14 cellular contexts compared by ENCODE assay signal in genomic region chr18:21831413-21831831, GRCh38.
DNase-seq lines count a peak whose midpoint lies in the region; ATAC-seq and TF ChIP-seq lines count a peak whose summit lies in the region.
"Had no signal": no experiment of that assay in that cellular context is flagged by ENCODE, and none has a peak within 500 bp of the region (broad histone marks: within the 10 kb centered on the region; RNA-seq: fewer than 3 reads in every experiment).

No MANE protein-coding gene starts in this region.

- no peaks in the 10 kb centered on the region for H3K9me3 Mint-ChIP-seq in chondrocyte (ENCODE audit: low read depth)
- H3K9me3 Mint-ChIP-seq in activated CD8-positive, alpha-beta T cell treated with anti-CD3 and anti-CD28 coated beads, Interleukin-2, amount 10 ng/mL, durations not matched to agents 7 days and 5 days (ENCODE audit: insufficient read depth): no peaks in the 10 kb centered on the region
- H3K9me3 Mint-ChIP-seq: activated naive CD4-positive, alpha-beta T cell treated with anti-CD3 and anti-CD28 coated beads, Interleukin-2, amount 50 U/mL, for 24 hours; stimulated activated memory B cell treated with anti-CD40 and anti-IgM and Interleukin-4, amounts not matched to agents 10 μg/mL and 1 μg/mL and 100 μg/mL, for 72 hours; T-cell had no signal

- H3K4me1 Mint-ChIP-seq in chondrocyte (ENCODE audit: low read depth): peaks cover 22% of the 10 kb centered on the region
- H3K4me1 Mint-ChIP-seq in activated CD8-positive, alpha-beta T cell treated with anti-CD3 and anti-CD28 coated beads, Interleukin-2, amount 10 ng/mL, durations not matched to agents 7 days and 5 days (ENCODE audit: low read depth): no peaks in the 10 kb centered on the region
- H3K4me1 Mint-ChIP-seq: activated naive CD4-positive, alpha-beta T cell treated with anti-CD3 and anti-CD28 coated beads, Interleukin-2, amount 50 U/mL, for 24 hours; stimulated activated memory B cell treated with anti-CD40 and anti-IgM and Interleukin-4, amounts not matched to agents 10 μg/mL and 1 μg/mL and 100 μg/mL, for 72 hours; T-cell had no signal

- no peak for ATAC-seq in activated CD8-positive, alpha-beta T cell treated with anti-CD3 and anti-CD28 coated beads, Interleukin-2, amount 10 ng/mL, durations not matched to agents 7 days and 5 days
- ATAC-seq: stimulated activated memory B cell treated with anti-CD40 and anti-IgM and Interleukin-4, amounts not matched to agents 10 μg/mL and 1 μg/mL and 100 μg/mL, for 72 hours; T-cell had no signal

- H3K27me3 ChIP-seq in ovary: no peaks in the 10 kb centered on the region
- no peaks in the 10 kb centered on the region for H3K27me3 ChIP-seq in vagina

- no peak for TF ChIP-seq CTCF in chondrocyte (IDR thresholded peaks at IDR 0.05)
- TF ChIP-seq CTCF in ovary (IDR thresholded peaks at IDR 0.05): no peak
- no peak for TF ChIP-seq CTCF in vagina (IDR thresholded peaks at IDR 0.05)
- no peak for TF ChIP-seq CTCF in GM10248 (IDR thresholded peaks at IDR 0.05; ENCODE audit: control extremely low read depth, extremely low read depth, low read depth, missing control alignments)

- peaks cover 2% of the 10 kb centered on the region for H3K36me3 Mint-ChIP-seq in chondrocyte (ENCODE audit: low read depth)
- H3K36me3 Mint-ChIP-seq in activated CD8-positive, alpha-beta T cell treated with anti-CD3 and anti-CD28 coated beads, Interleukin-2, amount 10 ng/mL, durations not matched to agents 7 days and 5 days (ENCODE audit: low read depth): no peaks in the 10 kb centered on the region

- peak overlapping the region; percentile 45 for H3K27ac Mint-ChIP-seq in chondrocyte (ENCODE audit: unreplicated experiment)
- no peak overlapping the region for H3K27ac Mint-ChIP-seq in activated CD8-positive, alpha-beta T cell treated with anti-CD3 and anti-CD28 coated beads, Interleukin-2, amount 10 ng/mL, durations not matched to agents 7 days and 5 days
- H3K27ac Mint-ChIP-seq: activated naive CD4-positive, alpha-beta T cell treated with anti-CD3 and anti-CD28 coated beads, Interleukin-2, amount 50 U/mL, for 24 hours; stimulated activated memory B cell treated with anti-CD40 and anti-IgM and Interleukin-4, amounts not matched to agents 10 μg/mL and 1 μg/mL and 100 μg/mL, for 72 hours; T-cell had no signal

- no peaks in the 10 kb centered on the region for H3K9me3 ChIP-seq in ovary
- no peaks in the 10 kb centered on the region for H3K9me3 ChIP-seq in vagina

- H3K27me3 Mint-ChIP-seq in chondrocyte (ENCODE audit: low read depth): no peaks in the 10 kb centered on the region
- H3K27me3 Mint-ChIP-seq in activated CD8-positive, alpha-beta T cell treated with anti-CD3 and anti-CD28 coated beads, Interleukin-2, amount 10 ng/mL, durations not matched to agents 7 days and 5 days (ENCODE audit: low read depth): no peaks in the 10 kb centered on the region
- H3K27me3 Mint-ChIP-seq: activated naive CD4-positive, alpha-beta T cell treated with anti-CD3 and anti-CD28 coated beads, Interleukin-2, amount 50 U/mL, for 24 hours; stimulated activated memory B cell treated with anti-CD40 and anti-IgM and Interleukin-4, amounts not matched to agents 10 μg/mL and 1 μg/mL and 100 μg/mL, for 72 hours; T-cell had no signal

- DNase-seq in chondrocyte (ENCODE audit: low spot score): no peak
- DNase-seq in hippocampal formation (lab: John Stamatoyannopoulos, UW): peak; percentile 13 to 53
- DNase-seq in ovary: peak in 1 of 5 donors; percentile 21
- DNase-seq in vagina (ENCODE audit: extremely low spot score in 2 of 2): no peak
- no peak for DNase-seq in activated CD8-positive, alpha-beta T cell treated with anti-CD3 and anti-CD28 coated beads, Interleukin-2, amount 10 ng/mL, durations not matched to agents 7 days and 5 days
- DNase-seq in GM10248 (ENCODE audit: extremely low spot score): no peak
- DNase-seq in NCI-H748 treated with DMSO at 0.1 percent for 48 hours (lab: John Stamatoyannopoulos, UW): no peak
- DNase-seq: activated CD4-positive, alpha-beta T cell treated with anti-CD3 and anti-CD28 coated beads, Interleukin-2, amount 50 U/mL, for 4 hours; Calu3; effector CD4-positive, alpha-beta T cell; T-cell had no signal

- H3K4me3 ChIP-seq in ovary (peak overlapping the region; percentile 11), vagina (peak overlapping the region in 1 of 2 donors; percentile 2)

- H3K4me1 ChIP-seq in ovary (ENCODE audit: insufficient read depth) (no peaks in the 10 kb centered on the region), vagina (peaks cover 5% of the 10 kb centered on the region)

- H3K36me3 ChIP-seq in ovary: no peaks in the 10 kb centered on the region
- H3K36me3 ChIP-seq in vagina: no peaks in the 10 kb centered on the region

- POLR2A ChIA-PET in activated CD8-positive, alpha-beta T cell treated with anti-CD3 and anti-CD28 coated beads, Interleukin-2, amount 10 ng/mL, durations not matched to agents 7 days and 5 days (lab: Charles Lee): no interaction called here
- POLR2A ChIA-PET in GM10248 (lab: Yijun Ruan, JAX): no interaction called here

- peak overlapping the region; percentile 52 for H3K4me3 Mint-ChIP-seq in chondrocyte (ENCODE audit: unreplicated experiment)
- H3K4me3 Mint-ChIP-seq in activated CD8-positive, alpha-beta T cell treated with anti-CD3 and anti-CD28 coated beads, Interleukin-2, amount 10 ng/mL, durations not matched to agents 7 days and 5 days: no peak overlapping the region
- H3K4me3 Mint-ChIP-seq: activated naive CD4-positive, alpha-beta T cell treated with anti-CD3 and anti-CD28 coated beads, Interleukin-2, amount 50 U/mL, for 24 hours; stimulated activated memory B cell treated with anti-CD40 and anti-IgM and Interleukin-4, amounts not matched to agents 10 μg/mL and 1 μg/mL and 100 μg/mL, for 72 hours; T-cell had no signal

- H3K27ac ChIP-seq in ovary: no peak overlapping the region
- peak overlapping the region; percentile 15 for H3K27ac ChIP-seq in vagina
- H3K27ac ChIP-seq: KMS-11 had no signal

- no peak for TF ChIP-seq EP300 in ovary (IDR thresholded peaks at IDR 0.05)

- 24 to 59% (median 33%) methylated on average over 5 of the region's 5 CpGs for WGBS in ovary, 3 donors

- no peak for TF ChIP-seq POLR2A in ovary (IDR thresholded peaks at IDR 0.05)
- TF ChIP-seq POLR2A in vagina (IDR thresholded peaks at IDR 0.05): no peak

- intact Hi-C loops in ovary (cut with DNase I): no loop called here
- intact Hi-C loops in vagina (cut with DNase I): no loop called here

- CTCF ChIA-PET in activated CD8-positive, alpha-beta T cell treated with anti-CD3 and anti-CD28 coated beads, Interleukin-2, amount 10 ng/mL, durations not matched to agents 7 days and 5 days (lab: Charles Lee): no interaction called here
- CTCF ChIA-PET in GM10248 (lab: Yijun Ruan, JAX): interaction anchor here (1.3 kb wide), 1 partner anchor 8 kb away, joined by 4 read pairs; no protein-coding TSS in a partner anchor

Comparison
In these comparisons a context has a peak if more than half of its experiments do, and no peak if none do; other contexts are left out.
1. DNase-seq: peak in hippocampal formation (2 of 2); none in chondrocyte (single experiment), vagina (0 of 2), activated CD8-positive, alpha-beta T cell treated with anti-CD3 and anti-CD28 coated beads, Interleukin-2, amount 10 ng/mL, durations not matched to agents 7 days and 5 days (single experiment), GM10248 (single experiment) and NCI-H748 treated with DMSO at 0.1 percent for 48 hours (single experiment).